9 cellular contexts compared by ENCODE assay signal in genomic region chrX:115582871-115583729, GRCh38. TPM values are rescaled to one million over a fixed set of nuclear protein-coding genes. Genes with fewer than 3 reads are reported as not detected.
DNase-seq lines count a peak whose midpoint lies in the region; ATAC-seq, FAIRE-seq and TF ChIP-seq lines count a peak whose summit lies in the region.
"Had no signal": no experiment of that assay in that cellular context is flagged by ENCODE, and none has a peak within 500 bp of the region (broad histone marks: within the 10 kb centered on the region; RNA-seq: fewer than 3 reads in every experiment).

No MANE protein-coding gene starts in this region.

- intact Hi-C loops in activated CD4-positive, alpha-beta memory T cell treated with anti-CD3 and anti-CD28 coated beads for 36 hours (cut with micrococcal nuclease): no loop called here

- H3K4me1 Mint-ChIP-seq in activated CD4-positive, alpha-beta memory T cell treated with anti-CD3 and anti-CD28 coated beads for 36 hours (ENCODE audit: low read depth): no peaks in the 10 kb centered on the region

- no peaks in the 10 kb centered on the region for H3K9me3 Mint-ChIP-seq in activated CD4-positive, alpha-beta memory T cell treated with anti-CD3 and anti-CD28 coated beads for 36 hours
- H3K9me3 Mint-ChIP-seq: activated CD4-positive, alpha-beta T cell treated with anti-CD3 and anti-CD28 coated beads, Interleukin-2, amount 10 ng/mL, durations not matched to agents 7 days and 5 days had no signal

- CTCF ChIA-PET in activated CD4-positive, alpha-beta memory T cell treated with anti-CD3 and anti-CD28 coated beads for 36 hours (lab: Charles Lee): no interaction called here

- POLR2A ChIA-PET in activated CD4-positive, alpha-beta memory T cell treated with anti-CD3 and anti-CD28 coated beads for 36 hours (lab: Charles Lee): no interaction called here

- ATAC-seq in HG02852 (IDR thresholded peaks at IDR 0.05; ENCODE audit: unreplicated experiment): no peak

- H3K27me3 ChIP-seq in bronchial epithelial cell (ENCODE audit: control insufficient read depth, insufficient read depth, low read length): no peaks in the 10 kb centered on the region

- no peaks in the 10 kb centered on the region for H3K27me3 Mint-ChIP-seq in activated CD4-positive, alpha-beta memory T cell treated with anti-CD3 and anti-CD28 coated beads for 36 hours
- H3K27me3 Mint-ChIP-seq: activated CD4-positive, alpha-beta T cell treated with anti-CD3 and anti-CD28 coated beads, Interleukin-2, amount 10 ng/mL, durations not matched to agents 7 days and 5 days had no signal

- no peak for TF ChIP-seq CTCF in bronchial epithelial cell (IDR thresholded peaks at IDR 0.05; ENCODE audit: insufficient read depth, low read length, severe bottlenecking)

- no peak overlapping the region for H3K27ac Mint-ChIP-seq in activated CD4-positive, alpha-beta memory T cell treated with anti-CD3 and anti-CD28 coated beads for 36 hours
- H3K27ac Mint-ChIP-seq: activated CD4-positive, alpha-beta T cell treated with anti-CD3 and anti-CD28 coated beads, Interleukin-2, amount 10 ng/mL, durations not matched to agents 7 days and 5 days had no signal

- no peaks in the 10 kb centered on the region for H3K36me3 Mint-ChIP-seq in activated CD4-positive, alpha-beta memory T cell treated with anti-CD3 and anti-CD28 coated beads for 36 hours

- H3K4me3 ChIP-seq in bronchial epithelial cell (ENCODE audit: low read depth, low read length): no peak overlapping the region

- FAIRE-seq in bronchial epithelial cell (lab: Jason Lieb, UNC): no peak

- DNase-seq in HT1080 (ENCODE audit: low read depth): peak; percentile 21
- peak; percentile 58 for DNase-seq in bronchial epithelial cell (ENCODE audit: low read depth)
- peak; percentile 62 for DNase-seq in iris pigment epithelial cell (ENCODE audit: low read depth)
- DNase-seq in substantia nigra (lab: John Stamatoyannopoulos, UW): no peak
- no peak for DNase-seq in activated T-cell treated with anti-CD3 and anti-CD28 coated beads, Interleukin-2, amount 50 U/mL, for 1 hour
- no peak for DNase-seq in activated CD4-positive, alpha-beta memory T cell treated with anti-CD3 and anti-CD28 coated beads for 36 hours
- no peak for DNase-seq in SKM-1 treated with dmso at 0.1 percent for 144 hours (lab: John Stamatoyannopoulos, UW; ENCODE audit: unreplicated experiment)
- DNase-seq: activated CD4-positive, alpha-beta T cell treated with anti-CD3 and anti-CD28 coated beads, Interleukin-2, amount 10 ng/mL, durations not matched to agents 7 days and 5 days had no signal

- H3K27ac ChIP-seq in substantia nigra (ENCODE audit: low read depth, low read length, poor library complexity, severe bottlenecking): peak overlapping the region; percentile 60

- H3K4me3 Mint-ChIP-seq in activated CD4-positive, alpha-beta memory T cell treated with anti-CD3 and anti-CD28 coated beads for 36 hours: no peak overlapping the region
- H3K4me3 Mint-ChIP-seq: activated CD4-positive, alpha-beta T cell treated with anti-CD3 and anti-CD28 coated beads, Interleukin-2, amount 10 ng/mL, durations not matched to agents 7 days and 5 days had no signal

- no peaks in the 10 kb centered on the region for H3K36me3 ChIP-seq in bronchial epithelial cell (ENCODE audit: control insufficient read depth, insufficient read depth, low read length)

RNA-seq across cellular contexts. Expression of gene PLS3, which starts 22.1 kb away (rescaled TPM):
- 110 and 121 TPM in 2 replicates for total RNA-seq in HT1080 (2014; rRNA removed; shearing (Covaris generic))
- 161 and 188 TPM in 2 replicates for polyA plus RNA-seq in HT1080 (2015; cell fraction: cytosol; rRNA removed)
- polyA plus RNA-seq in HT1080 (2015; cell fraction: nucleus; rRNA removed): 265 and 308 TPM in 2 replicates
- 204 and 241 TPM in 2 replicates for total RNA-seq in bronchial epithelial cell
- total RNA-seq in activated CD4-positive, alpha-beta memory T cell treated with anti-CD3 and anti-CD28 coated beads for 36 hours: under 1 TPM; 0.48 to 0.52 TPM

Comparison
In these comparisons a context has a peak if more than half of its experiments do, and no peak if none do; other contexts are left out.
1. DNase-seq: peak in HT1080 (single experiment), bronchial epithelial cell (single experiment) and iris pigment epithelial cell (single experiment); none in substantia nigra (0 of 49), activated T-cell treated with anti-CD3 and anti-CD28 coated beads, Interleukin-2, amount 50 U/mL, for 1 hour (single experiment), activated CD4-positive, alpha-beta memory T cell treated with anti-CD3 and anti-CD28 coated beads for 36 hours (single experiment) and SKM-1 treated with dmso at 0.1 percent for 144 hours (single experiment).
2. RNA of gene PLS3, which starts 22.1 kb away (total RNA-seq): 204 to 241 TPM in bronchial epithelial cell and 110 to 121 TPM in HT1080; 0.48 to 0.52 TPM in activated CD4-positive, alpha-beta memory T cell treated with anti-CD3 and anti-CD28 coated beads for 36 hours; every median in the first group is over 10 times any median in the second.